Comparison of ENCODE assay signal across 19 cellular contexts in the genomic region with DNA sequence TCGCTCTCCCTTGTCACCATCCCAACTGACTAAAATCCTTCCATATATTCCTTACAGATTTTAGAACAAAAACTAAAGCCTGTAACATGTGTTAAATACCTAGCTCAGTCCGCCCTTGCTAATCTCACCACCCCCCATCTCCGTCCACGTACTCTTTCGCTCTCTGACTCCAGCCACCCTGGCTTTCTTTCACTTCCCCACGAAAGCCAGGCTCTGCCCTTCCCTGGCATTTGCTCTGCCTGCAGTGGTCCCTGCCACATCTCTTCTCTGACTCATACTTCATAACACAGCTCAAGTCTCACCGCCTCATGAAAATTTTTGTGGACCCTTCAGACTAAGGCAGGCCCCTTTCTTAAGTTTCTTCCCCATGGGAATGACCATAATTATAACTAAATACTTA. TPM values are rescaled to one million over a fixed set of nuclear protein-coding genes. Genes with fewer than 3 reads are reported as not detected.
DNase-seq lines count a peak whose midpoint lies in the region; ATAC-seq and TF ChIP-seq lines count a peak whose summit lies in the region.
"Had no signal": no experiment of that assay in that cellular context is flagged by ENCODE, and none has a peak within 500 bp of the region (broad histone marks: within the 10 kb centered on the region; RNA-seq: fewer than 3 reads in every experiment).

No MANE protein-coding gene starts in this region.

- H3K9me3 Mint-ChIP-seq in activated T-helper 1 cell treated with anti-CD3 and anti-CD28 coated beads, Interleukin-12 subunit alpha, Interleukin-12 subunit beta, Interleukin-2, Interleukin-4 antibody, amounts not matched to agents 30 ng/mL and 10 ng/mL and 1 ng/mL, durations not matched to agents 14 hours and 24 hours and 36 hours: no peaks in the 10 kb centered on the region
- H3K9me3 Mint-ChIP-seq: CD8-positive, alpha-beta T cell; HFFc6 had no signal

- no peak for TF ChIP-seq CTCF in ascending aorta (IDR thresholded peaks at IDR 0.05)

- no peaks in the 10 kb centered on the region for H3K36me3 Mint-ChIP-seq in activated T-helper 1 cell treated with anti-CD3 and anti-CD28 coated beads, Interleukin-12 subunit alpha, Interleukin-12 subunit beta, Interleukin-2, Interleukin-4 antibody, amounts not matched to agents 30 ng/mL and 10 ng/mL and 1 ng/mL, durations not matched to agents 14 hours and 24 hours and 36 hours (ENCODE audit: low read depth)
- H3K36me3 Mint-ChIP-seq: CD8-positive, alpha-beta T cell had no signal

- H3K9me3 ChIP-seq in ascending aorta: no peaks in the 10 kb centered on the region
- H3K9me3 ChIP-seq in subcutaneous abdominal adipose tissue (ENCODE audit: control insufficient read depth in 5 of 5, low read length in 5 of 5): no peaks in the 10 kb centered on the region
- H3K9me3 ChIP-seq: BLaER1 treated with 17β-estradiol and CSF1 and Interleukin-3, amounts not matched to agents 10 nM and 100 nM had no signal

- H3K4me1 Mint-ChIP-seq in activated T-helper 1 cell treated with anti-CD3 and anti-CD28 coated beads, Interleukin-12 subunit alpha, Interleukin-12 subunit beta, Interleukin-2, Interleukin-4 antibody, amounts not matched to agents 30 ng/mL and 10 ng/mL and 1 ng/mL, durations not matched to agents 14 hours and 24 hours and 36 hours (ENCODE audit: low read depth): no peaks in the 10 kb centered on the region

- H3K4me3 ChIP-seq in ascending aorta: peak overlapping the region in 1 of 2 donors; percentile 14
- no peak overlapping the region for H3K4me3 ChIP-seq in subcutaneous abdominal adipose tissue (ENCODE audit: low read depth in 1 of 5, low read length in 5 of 5)
- H3K4me3 ChIP-seq: BLaER1 treated with 17β-estradiol and CSF1 and Interleukin-3, amounts not matched to agents 10 nM and 100 nM had no signal

- no peak overlapping the region for H3K4me3 Mint-ChIP-seq in activated T-helper 1 cell treated with anti-CD3 and anti-CD28 coated beads, Interleukin-12 subunit alpha, Interleukin-12 subunit beta, Interleukin-2, Interleukin-4 antibody, amounts not matched to agents 30 ng/mL and 10 ng/mL and 1 ng/mL, durations not matched to agents 14 hours and 24 hours and 36 hours
- H3K4me3 Mint-ChIP-seq: CD8-positive, alpha-beta T cell; HFFc6 had no signal

- H3K27me3 ChIP-seq in ascending aorta (no peaks in the 10 kb centered on the region), subcutaneous abdominal adipose tissue (ENCODE audit: control insufficient read depth in 5 of 5, insufficient read depth in 4 of 5, low read length in 5 of 5) (no peaks in the 10 kb centered on the region)
- H3K27me3 ChIP-seq: BLaER1 treated with 17β-estradiol and CSF1 and Interleukin-3, amounts not matched to agents 10 nM and 100 nM had no signal

- no peak overlapping the region for H3K27ac Mint-ChIP-seq in activated T-helper 1 cell treated with anti-CD3 and anti-CD28 coated beads, Interleukin-12 subunit alpha, Interleukin-12 subunit beta, Interleukin-2, Interleukin-4 antibody, amounts not matched to agents 30 ng/mL and 10 ng/mL and 1 ng/mL, durations not matched to agents 14 hours and 24 hours and 36 hours
- H3K27ac Mint-ChIP-seq: CD8-positive, alpha-beta T cell; HFFc6 had no signal

- H3K36me3 ChIP-seq in ascending aorta: no peaks in the 10 kb centered on the region
- peaks cover 0 to 17% (median 0%) of the 10 kb centered on the region in 5 donors for H3K36me3 ChIP-seq in subcutaneous abdominal adipose tissue (ENCODE audit: control insufficient read depth in 5 of 5, insufficient read depth in 5 of 5, low read length in 5 of 5)
- H3K36me3 ChIP-seq: BLaER1 treated with 17β-estradiol and CSF1 and Interleukin-3, amounts not matched to agents 10 nM and 100 nM had no signal

- peaks cover 0 to 14% of the 10 kb centered on the region in 2 donors for H3K4me1 ChIP-seq in ascending aorta
- peaks cover 0 to 71% (median 45%) of the 10 kb centered on the region in 5 donors for H3K4me1 ChIP-seq in subcutaneous abdominal adipose tissue (ENCODE audit: control insufficient read depth in 5 of 5, insufficient read depth in 5 of 5, low read length in 5 of 5)
- H3K4me1 ChIP-seq: BLaER1 treated with 17β-estradiol and CSF1 and Interleukin-3, amounts not matched to agents 10 nM and 100 nM had no signal

- H3K9ac ChIP-seq in subcutaneous abdominal adipose tissue (ENCODE audit: low read length in 5 of 5): peak overlapping the region in 2 of 5 donors; percentile 2 to 54
- H3K9ac ChIP-seq: BLaER1 treated with 17β-estradiol and CSF1 and Interleukin-3, amounts not matched to agents 10 nM and 100 nM had no signal

- H3K27ac ChIP-seq in ascending aorta: peak overlapping the region; percentile 61 to 62
- peak overlapping the region; percentile 55 for H3K27ac ChIP-seq in subcutaneous abdominal adipose tissue (ENCODE audit: low read depth, low read length)
- H3K27ac ChIP-seq: BLaER1 treated with 17β-estradiol and CSF1 and Interleukin-3, amounts not matched to agents 10 nM and 100 nM; HL-60 had no signal

- DNase-seq in HT-29 (ENCODE audit: low spot score) (peak; percentile 11), NOMO-1 treated with DMSO at 0.1 percent for 48 hours (lab: John Stamatoyannopoulos, UW; ENCODE audit: unreplicated experiment) (peak; percentile 43), ascending aorta (ENCODE audit: low spot score in 2 of 2) (no peak)
- no peak for DNase-seq in activated T-helper 1 cell treated with anti-CD3 and anti-CD28 coated beads, Interleukin-12 subunit alpha, Interleukin-12 subunit beta, Interleukin-2, Interleukin-4 antibody, amounts not matched to agents 30 ng/mL and 10 ng/mL and 1 ng/mL, durations not matched to agents 14 hours and 24 hours and 36 hours (ENCODE audit: low spot score)
- DNase-seq in activated naive CD4-positive, alpha-beta T cell treated with Interleukin-2 at 50 U/mL for 16 hours: no peak
- DNase-seq: CD8-positive, alpha-beta T cell; H7; HFFc6; Kasumi-1; MM.1S; NCI-H1694 treated with DMSO at 0.1 percent for 48 hours; NCI-H748 treated with DMSO at 0.1 percent for 48 hours; NK-92 treated with Interleukin-12 subunit alpha and Interleukin-12 subunit beta, amount 100 ng/mL, for 24 hours had no signal

- no peak for ATAC-seq in HG03520 (IDR thresholded peaks at IDR 0.05; ENCODE audit: unreplicated experiment)
- ATAC-seq in HG03378 (IDR thresholded peaks at IDR 0.05; ENCODE audit: unreplicated experiment): no peak
- ATAC-seq: CD8-positive, alpha-beta T cell; Panc1 had no signal

- intact Hi-C loops in ascending aorta (cut with DNase I): no loop called here
- intact Hi-C loops in activated T-helper 1 cell treated with anti-CD3 and anti-CD28 coated beads, Interleukin-12 subunit alpha, Interleukin-12 subunit beta, Interleukin-2, Interleukin-4 antibody, amounts not matched to agents 30 ng/mL and 10 ng/mL and 1 ng/mL, durations not matched to agents 14 hours and 24 hours and 36 hours (cut with micrococcal nuclease): no loop called here

- peaks cover 4% of the 10 kb centered on the region for H3K27me3 Mint-ChIP-seq in activated T-helper 1 cell treated with anti-CD3 and anti-CD28 coated beads, Interleukin-12 subunit alpha, Interleukin-12 subunit beta, Interleukin-2, Interleukin-4 antibody, amounts not matched to agents 30 ng/mL and 10 ng/mL and 1 ng/mL, durations not matched to agents 14 hours and 24 hours and 36 hours (ENCODE audit: insufficient read depth)

RNA-seq across cellular contexts. Expression of a gene that starts 11.7 kb away (rescaled TPM):
- 2.3 and 3.4 TPM in 2 replicates for total RNA-seq in HT-29 (2014; rRNA removed; shearing (Covaris generic))
- 3.2 TPM for total RNA-seq in ascending aorta
- total RNA-seq in activated T-helper 1 cell treated with anti-CD3 and anti-CD28 coated beads, Interleukin-12 subunit alpha, Interleukin-12 subunit beta, Interleukin-2, Interleukin-4 antibody, amounts not matched to agents 30 ng/mL and 10 ng/mL and 1 ng/mL, durations not matched to agents 14 hours and 24 hours and 36 hours: 10.2 and 10.5 TPM in 2 replicates

Comparison
In these comparisons a context has a peak if more than half of its experiments do, and no peak if none do; other contexts are left out.
1. DNase-seq: peak in HT-29 (single experiment) and NOMO-1 treated with DMSO at 0.1 percent for 48 hours (single experiment); none in ascending aorta (0 of 2), activated T-helper 1 cell treated with anti-CD3 and anti-CD28 coated beads, Interleukin-12 subunit alpha, Interleukin-12 subunit beta, Interleukin-2, Interleukin-4 antibody, amounts not matched to agents 30 ng/mL and 10 ng/mL and 1 ng/mL, durations not matched to agents 14 hours and 24 hours and 36 hours (single experiment) and activated naive CD4-positive, alpha-beta T cell treated with Interleukin-2 at 50 U/mL for 16 hours (single experiment).